Comparison of ENCODE assay signal across 15 cellular contexts in genomic region chr17:44044092-44044491, GRCh38. TPM values are rescaled to one million over a fixed set of nuclear protein-coding genes. Genes with fewer than 3 reads are reported as not detected.
A peak's percentile ranks its signal among the peaks of the same experiment; 100 is the strongest.
DNase-seq lines count a peak whose midpoint lies in the region; ATAC-seq and TF ChIP-seq lines count a peak whose summit lies in the region.
"Had no signal": no experiment of that assay in that cellular context is flagged by ENCODE, and none has a peak within 500 bp of the region (broad histone marks: within the 10 kb centered on the region; RNA-seq: fewer than 3 reads in every experiment).

No MANE protein-coding gene starts in this region.

- no CpG with 5 or more reads among the region's 1 CpG for WGBS in trophoblast cell (ENCODE audit: extremely low coverage, insufficient coverage, insufficient read length)

- no peak overlapping the region for H2BK12ac ChIP-seq in trophoblast cell (ENCODE audit: low read length)

- no peaks in the 10 kb centered on the region for H3K9me2 ChIP-seq in PC-3 (replicated peaks; ENCODE audit: low read length)

- H3K27ac ChIP-seq in CD8-positive, alpha-beta T cell (ENCODE audit: low read depth, low read length), result no peak overlapping the region
- H3K27ac ChIP-seq in PC-3 (ENCODE audit: low read length), result 0 out of 2 replicates have a peak overlapping the region, but pooled peaks have one; percentile 15
- peak overlapping the region; percentile 61 for H3K27ac ChIP-seq in osteoblast (ENCODE audit: low read depth, low read length)
- no peak overlapping the region for H3K27ac ChIP-seq in trophoblast cell (ENCODE audit: low read depth, low read length)

- no peak overlapping the region for H3K23ac ChIP-seq in trophoblast cell (ENCODE audit: low read length)

- no peaks in the 10 kb centered on the region for H3K9me3 ChIP-seq in CD8-positive, alpha-beta T cell (ENCODE audit: low read length)
- no peaks in the 10 kb centered on the region for H3K9me3 ChIP-seq in PC-3 (ENCODE audit: low read length)
- no peaks in the 10 kb centered on the region for H3K9me3 ChIP-seq in osteoblast (ENCODE audit: low read depth, low read length)
- H3K9me3 ChIP-seq in trophoblast cell (ENCODE audit: insufficient read depth, low read depth, low read length), result no peaks in the 10 kb centered on the region

- H3K9me3 Mint-ChIP-seq in CD8-positive, alpha-beta T cell, result no peaks in the 10 kb centered on the region

- POLR2A ChIA-PET in CD8-positive, alpha-beta T cell (lab: Charles Lee), result interaction anchor here (0.6 to 0.7 kb wide), 2 partner anchors 80 to 109 kb away, joined by 3 read pairs; partner anchors contain the start of gene HDAC5
- POLR2A ChIA-PET in PC-3 (lab: Charles Lee; ENCODE audit: unreplicated experiment), result interaction anchor here (1.1 kb wide), 1 partner anchor 67 kb away, joined by 3 read pairs; no protein-coding TSS in a partner anchor

- H2AK5ac ChIP-seq in trophoblast cell (ENCODE audit: low read length), result no peak overlapping the region

- H3K27me3 ChIP-seq in CD8-positive, alpha-beta T cell (ENCODE audit: insufficient read depth, low read length), result no peaks in the 10 kb centered on the region
- H3K27me3 ChIP-seq in PC-3 (ENCODE audit: low read length) (no peaks in the 10 kb centered on the region), osteoblast (ENCODE audit: insufficient read depth, low read length) (no peaks in the 10 kb centered on the region), trophoblast cell (ENCODE audit: insufficient read depth, low read length) (no peaks in the 10 kb centered on the region)

- H3K4me1 ChIP-seq in CD8-positive, alpha-beta T cell (ENCODE audit: insufficient read depth, low read length), result no peaks in the 10 kb centered on the region
- peaks cover 16% of the 10 kb centered on the region for H3K4me1 ChIP-seq in PC-3 (ENCODE audit: insufficient read depth, low read length)
- H3K4me1 ChIP-seq in osteoblast (ENCODE audit: insufficient read depth, low read length), result peaks cover 30% of the 10 kb centered on the region
- H3K4me1 ChIP-seq in trophoblast cell (ENCODE audit: control insufficient read depth in 1 of 2, insufficient read depth in 2 of 2, low read length in 2 of 2), result no peaks in the 10 kb centered on the region

- no peak overlapping the region for H2BK5ac ChIP-seq in trophoblast cell (ENCODE audit: low read depth, low read length, poor library complexity)

- H3K4me1 Mint-ChIP-seq in CD8-positive, alpha-beta T cell (ENCODE audit: low read depth), result peaks cover 26% of the 10 kb centered on the region

- peaks cover 44% of the 10 kb centered on the region for H4K20me1 ChIP-seq in PC-3 (ENCODE audit: low read length)
- peaks cover 42% of the 10 kb centered on the region for H4K20me1 ChIP-seq in osteoblast (ENCODE audit: insufficient read depth, low read length)

- CTCF ChIA-PET in CD8-positive, alpha-beta T cell (lab: Charles Lee), result interaction anchor here (1.4 to 6.7 kb wide), 4 partner anchors 36 to 165 kb away, joined by 3 to 67 read pairs (median 28); no protein-coding TSS in a partner anchor
- CTCF ChIA-PET in PC-3 (lab: Charles Lee), result interaction anchor here (0.7 to 1.7 kb wide), 3 partner anchors 39 to 124 kb away, joined by 3 to 7 read pairs (median 5); no protein-coding TSS in a partner anchor

- peak overlapping the region; percentile 30 for H3K27ac Mint-ChIP-seq in CD8-positive, alpha-beta T cell
- H3K27ac Mint-ChIP-seq: activated CD4-positive, alpha-beta T cell treated with anti-CD3 and anti-CD28 coated beads for 36 hours had no signal

- no peaks in the 10 kb centered on the region for H3K27me3 Mint-ChIP-seq in CD8-positive, alpha-beta T cell (ENCODE audit: low read depth)
- H3K27me3 Mint-ChIP-seq: activated CD4-positive, alpha-beta T cell treated with anti-CD3 and anti-CD28 coated beads for 36 hours had no signal

- no peak overlapping the region for H3K4ac ChIP-seq in trophoblast cell (ENCODE audit: low read depth, low read length)

- peaks cover 45% of the 10 kb centered on the region for H3K36me3 Mint-ChIP-seq in CD8-positive, alpha-beta T cell

- no peak overlapping the region for H3K4me3 ChIP-seq in CD8-positive, alpha-beta T cell (ENCODE audit: low read depth, low read length)
- no peak overlapping the region for H3K4me3 ChIP-seq in PC-3 (ENCODE audit: low read length)
- no peak overlapping the region for H3K4me3 ChIP-seq in osteoblast (ENCODE audit: insufficient read depth, low read length)
- H3K4me3 ChIP-seq in trophoblast cell (ENCODE audit: low read depth, low read length), result no peak overlapping the region
- H3K4me3 ChIP-seq: skin epidermis had no signal

- H3K79me2 ChIP-seq in PC-3 (ENCODE audit: low read length), result peaks cover 87% of the 10 kb centered on the region
- peaks cover 59% of the 10 kb centered on the region for H3K79me2 ChIP-seq in osteoblast (ENCODE audit: insufficient read depth, low read length)
- peaks cover 4% of the 10 kb centered on the region for H3K79me2 ChIP-seq in trophoblast cell (ENCODE audit: control insufficient read depth, insufficient read depth, low read length, poor library complexity)

- H3F3A ChIP-seq in PC-3 (ENCODE audit: low read length, unreplicated experiment), result peaks cover 5% of the 10 kb centered on the region

- no peak overlapping the region for H3K4me3 Mint-ChIP-seq in CD8-positive, alpha-beta T cell
- H3K4me3 Mint-ChIP-seq: activated CD4-positive, alpha-beta T cell treated with anti-CD3 and anti-CD28 coated beads for 36 hours had no signal

- H3K36me3 ChIP-seq in CD8-positive, alpha-beta T cell (ENCODE audit: insufficient read depth, low read length), result peaks cover 5% of the 10 kb centered on the region
- H3K36me3 ChIP-seq in PC-3 (ENCODE audit: low read depth, low read length) (peaks cover 38% of the 10 kb centered on the region), osteoblast (ENCODE audit: insufficient read depth, low read length) (peaks cover 20% of the 10 kb centered on the region), trophoblast cell (ENCODE audit: control insufficient read depth in 1 of 2, insufficient read depth in 2 of 2, low read length in 2 of 2) (peaks cover 16 to 23% of the 10 kb centered on the region in 2 experiments)

- H2BK120ac ChIP-seq in trophoblast cell (ENCODE audit: insufficient read depth, low read length, poor library complexity), result no peak overlapping the region

- H4K91ac ChIP-seq in trophoblast cell (ENCODE audit: low read depth, low read length), result no peak overlapping the region

- no TSS peak for BruUV-seq in PC-3 (replicated peaks; lab: Mats Ljungman, UMichigan)

- ATAC-seq in CD8-positive, alpha-beta T cell, result no peak
- peak; percentile 64 for ATAC-seq in PC-3
- peak; percentile 24 for ATAC-seq in esophagus mucosa
- ATAC-seq in GM21360 (IDR thresholded peaks at IDR 0.05; ENCODE audit: unreplicated experiment), result no peak
- no peak for ATAC-seq in GM19452 (IDR thresholded peaks at IDR 0.05; ENCODE audit: unreplicated experiment)
- ATAC-seq: activated CD4-positive, alpha-beta T cell treated with anti-CD3 and anti-CD28 coated beads for 36 hours had no signal

- H2AFZ ChIP-seq in PC-3 (ENCODE audit: low read length) (no peak overlapping the region), osteoblast (ENCODE audit: low read length) (no peak overlapping the region), trophoblast cell (ENCODE audit: insufficient read depth, low read length, poor library complexity) (no peak overlapping the region)

- no peak for TF ChIP-seq CTCF in CD8-positive, alpha-beta T cell (IDR thresholded peaks at IDR 0.05)
- TF ChIP-seq CTCF in PC-3 (conservative IDR thresholded peaks at IDR 0.05; ENCODE audit: low read depth, low read length) (no peak), osteoblast (IDR thresholded peaks at IDR 0.05; ENCODE audit: extremely low read depth, low read depth, low read length) (no peak)

- H3K4me2 ChIP-seq in PC-3 (ENCODE audit: low read length), result no peak overlapping the region
- H3K4me2 ChIP-seq in osteoblast (ENCODE audit: insufficient read depth, low read length), result peak overlapping the region; percentile 55
- no peak overlapping the region for H3K4me2 ChIP-seq in trophoblast cell (ENCODE audit: low read length)

- H3K18ac ChIP-seq in trophoblast cell (ENCODE audit: low read length), result no peak overlapping the region

- intact Hi-C loops in CD8-positive, alpha-beta T cell (cut with DNase I, micrococcal nuclease), result no loop called here
- intact Hi-C loops in PC-3 (cut with micrococcal nuclease), result no loop called here

- no peak overlapping the region for H3K9ac ChIP-seq in PC-3 (ENCODE audit: low read length)
- no peak overlapping the region for H3K9ac ChIP-seq in trophoblast cell (ENCODE audit: low read length)

- H3K14ac ChIP-seq in trophoblast cell (ENCODE audit: low read length), result no peak overlapping the region

- no peak for DNase-seq in CD8-positive, alpha-beta T cell
- DNase-seq in PC-3 (peak; percentile 62), osteoblast (ENCODE audit: insufficient read length, low spot score, missing footprints) (peak; percentile 72), trophoblast cell (no peak), T-helper 2 cell (no peak)
- DNase-seq: activated CD4-positive, alpha-beta T cell treated with anti-CD3 and anti-CD28 coated beads for 36 hours; activated naive CD4-positive, alpha-beta T cell treated with Interleukin-2 at 50 U/mL for 16 hours; COR-L47; H7; Kasumi-1; NCI-H446 had no signal

- H4K8ac ChIP-seq in trophoblast cell (ENCODE audit: low read depth, low read length), result no peak overlapping the region

- H3K79me1 ChIP-seq in trophoblast cell (ENCODE audit: low read length), result no peaks in the 10 kb centered on the region

- H4K12ac ChIP-seq in trophoblast cell (ENCODE audit: low read depth, low read length), result no peak overlapping the region

RNA-seq across cellular contexts. Expression of gene LSM12, which starts 22.4 kb away (rescaled TPM):
- 10 to 100 TPM; 39.8 to 40.5 TPM for total RNA-seq in CD8-positive, alpha-beta T cell
- 118 and 123 TPM in 2 replicates for total RNA-seq in PC-3 (2014; rRNA removed)
- 41.8 TPM for total RNA-seq in esophagus mucosa
- 59.0 and 65.4 TPM in 2 replicates for total RNA-seq in osteoblast
- polyA plus RNA-seq in trophoblast cell (2013), result 86.9 and 92.3 TPM in 2 replicates

RNA-seq across cellular contexts. Expression of gene G6PC3, which starts 26.4 kb away (rescaled TPM):
- 1 to 10 TPM; 4.8 to 5.9 TPM for total RNA-seq in CD8-positive, alpha-beta T cell
- total RNA-seq in PC-3 (2014; rRNA removed), result 60.1 and 69.5 TPM in 2 replicates
- total RNA-seq in esophagus mucosa, result 24.0 TPM
- total RNA-seq in osteoblast, result 19.7 and 23.5 TPM in 2 replicates
- 85.9 and 89.3 TPM in 2 replicates for polyA plus RNA-seq in trophoblast cell (2013)

RNA-seq across cellular contexts. Expression of gene TMEM101, which starts 29.3 kb away (rescaled TPM):
- 1 to 10 TPM; 8.1 to 8.7 TPM for total RNA-seq in CD8-positive, alpha-beta T cell
- total RNA-seq in PC-3 (2014; rRNA removed), result 75.5 and 85.8 TPM in 2 replicates
- 23.2 TPM for total RNA-seq in esophagus mucosa
- 41.3 and 47.8 TPM in 2 replicates for total RNA-seq in osteoblast
- polyA plus RNA-seq in trophoblast cell (2013), result 18.6 and 19.3 TPM in 2 replicates

RNA-seq across cellular contexts. Expression of gene NAGS, which starts 39.7 kb away (rescaled TPM):
- total RNA-seq in CD8-positive, alpha-beta T cell, result under 1 TPM; 0.41 to 0.69 TPM
- total RNA-seq in PC-3 (2014; rRNA removed) (13.5 and 14.3 TPM in 2 replicates), esophagus mucosa (2.4 TPM), osteoblast (0.36 and 0.59 TPM in 2 replicates)
- polyA plus RNA-seq in trophoblast cell (2013), result 1.1 and 1.3 TPM in 2 replicates

Comparison
In these comparisons a context has a peak if more than half of its experiments do, and no peak if none do; other contexts are left out.
1. ATAC-seq: peak in PC-3 (single experiment) and esophagus mucosa (single experiment); none in CD8-positive, alpha-beta T cell (single experiment), GM21360 (single experiment) and GM19452 (single experiment).
2. DNase-seq: peak in PC-3 (single experiment) and osteoblast (single experiment); none in CD8-positive, alpha-beta T cell (0 of 7), trophoblast cell (0 of 2) and T-helper 2 cell (0 of 5).
3. H3K27ac ChIP-seq: peak in PC-3 (single experiment) and osteoblast (single experiment); none in CD8-positive, alpha-beta T cell (single experiment) and trophoblast cell (single experiment).